In genomic region chr1:53957231-53957818, GRCh38 we compare ENCODE assay signal across 8 cellular contexts. TPM values are rescaled to one million over a fixed set of nuclear protein-coding genes. Genes with fewer than 3 reads are reported as not detected.
DNase-seq lines count a peak whose midpoint lies in the region; ATAC-seq and TF ChIP-seq lines count a peak whose summit lies in the region.

No MANE protein-coding gene starts in this region.

- WGBS in endodermal cell (ENCODE audit: insufficient coverage in 1 of 2, insufficient read length in 1 of 2), 2 experiments = 53 to 73% methylated on average over 2 to 3 of the region's 3 CpGs

- H3K27me3 Mint-ChIP-seq in endodermal cell (ENCODE audit: insufficient read depth) = no peaks in the 10 kb centered on the region
- H3K27me3 Mint-ChIP-seq in progenitor cell of endocrine pancreas = no peaks in the 10 kb centered on the region

- H3K4me1 ChIP-seq in endodermal cell (ENCODE audit: control insufficient read depth, insufficient read depth, low read length) = peaks cover 3% of the 10 kb centered on the region

- no peaks in the 10 kb centered on the region for H3K9me3 ChIP-seq in endodermal cell (ENCODE audit: control insufficient read depth, low read length)

- H3K9me3 Mint-ChIP-seq in endodermal cell (no peaks in the 10 kb centered on the region), progenitor cell of endocrine pancreas (ENCODE audit: low read depth) (no peaks in the 10 kb centered on the region)

- H3K27me3 ChIP-seq in endodermal cell (ENCODE audit: control insufficient read depth, insufficient read depth, low read length, poor library complexity, severe bottlenecking) = no peaks in the 10 kb centered on the region

- peak overlapping the region; percentile 37 for H3K4me3 ChIP-seq in endodermal cell (ENCODE audit: low read length)

- H3K4me1 Mint-ChIP-seq in endodermal cell = peaks cover 17% of the 10 kb centered on the region
- peaks cover 10% of the 10 kb centered on the region for H3K4me1 Mint-ChIP-seq in progenitor cell of endocrine pancreas (ENCODE audit: low read depth)

- H3K27ac ChIP-seq in endodermal cell (ENCODE audit: low read depth, low read length) = no peak overlapping the region

- peak overlapping the region; percentile 52 for H3K9ac ChIP-seq in endodermal cell (ENCODE audit: extremely low read depth, low read length, poor library complexity, severe bottlenecking)

- H3K4me3 Mint-ChIP-seq in endodermal cell (peak overlapping the region; percentile 14), progenitor cell of endocrine pancreas (ENCODE audit: low read depth) (no peak overlapping the region)

- peaks cover 63% of the 10 kb centered on the region for H3K36me3 ChIP-seq in endodermal cell (ENCODE audit: control insufficient read depth, insufficient read depth, low read length)

- peaks cover 37% of the 10 kb centered on the region for H3K36me3 Mint-ChIP-seq in endodermal cell (ENCODE audit: low read depth)
- peaks cover 13% of the 10 kb centered on the region for H3K36me3 Mint-ChIP-seq in progenitor cell of endocrine pancreas (ENCODE audit: insufficient read depth)

- peak; percentile 80 for DNase-seq in ELR (ENCODE audit: low read depth)
- peak; percentile 56 for DNase-seq in NCI-H2196 (lab: John Stamatoyannopoulos, UW; ENCODE audit: unreplicated experiment)
- peak; percentile 85 for DNase-seq in endodermal cell
- DNase-seq in progenitor cell of endocrine pancreas (ENCODE audit: low spot score, unreplicated experiment) = no peak
- DNase-seq in left lobe of liver (ENCODE audit: low spot score) = no peak

- TF ChIP-seq CTCF in endodermal cell (conservative IDR thresholded peaks at IDR 0.05) (no peak), progenitor cell of endocrine pancreas (IDR thresholded peaks at IDR 0.05; ENCODE audit: unreplicated experiment) (no peak)

- no peak for ATAC-seq in GM19351 (IDR thresholded peaks at IDR 0.05; ENCODE audit: unreplicated experiment)
- no peak for ATAC-seq in GM18867 (IDR thresholded peaks at IDR 0.05; ENCODE audit: unreplicated experiment)
- no peak for ATAC-seq in left lobe of liver
- no peak for ATAC-seq in GM21786 (IDR thresholded peaks at IDR 0.05; ENCODE audit: unreplicated experiment)

- H3K27ac Mint-ChIP-seq in endodermal cell (peak overlapping the region; percentile 90), progenitor cell of endocrine pancreas (peak overlapping the region; percentile 53)

RNA-seq across cellular contexts. Expression of gene LRRC42, which starts 11.2 kb away (rescaled TPM):
- total RNA-seq in endodermal cell = 10 to 100 TPM; 46.0 to 55.1 TPM
- polyA plus RNA-seq in endodermal cell (2013, experiment 1 of 2) = 62.3 TPM
- polyA plus RNA-seq in endodermal cell (2013, experiment 2 of 2) = 59.9 TPM
- total RNA-seq in progenitor cell of endocrine pancreas = 63.5 and 64.0 TPM in 2 replicates
- 10.5 TPM for total RNA-seq in left lobe of liver

RNA-seq across cellular contexts. Expression of gene IFT25, which starts 11.8 kb away (rescaled TPM):
- total RNA-seq in endodermal cell (10 to 100 TPM; 34.8 to 56.7 TPM), progenitor cell of endocrine pancreas (35.4 and 39.2 TPM in 2 replicates), left lobe of liver (14.4 TPM)
- polyA plus RNA-seq in endodermal cell (2013, experiment 1 of 2) = 52.3 TPM
- polyA plus RNA-seq in endodermal cell (2013, experiment 2 of 2) = 50.7 TPM

Comparison
In these comparisons a context has a peak if more than half of its experiments do, and no peak if none do; other contexts are left out.
1. DNase-seq: peak in ELR (single experiment), NCI-H2196 (single experiment) and endodermal cell (single experiment); none in progenitor cell of endocrine pancreas (single experiment) and left lobe of liver (single experiment).